Comparison of ENCODE assay signal across 9 cellular contexts in genomic region chr9:69044226-69045219, GRCh38. TPM values are rescaled to one million over a fixed set of nuclear protein-coding genes. Genes with fewer than 3 reads are reported as not detected.
DNase-seq lines count a peak whose midpoint lies in the region; ATAC-seq and TF ChIP-seq lines count a peak whose summit lies in the region.
"Had no signal": no experiment of that assay in that cellular context is flagged by ENCODE, and none has a peak within 500 bp of the region (broad histone marks: within the 10 kb centered on the region; RNA-seq: fewer than 3 reads in every experiment).

No MANE protein-coding gene starts in this region.

- peaks cover 6% of the 10 kb centered on the region for H3K36me3 Mint-ChIP-seq in Calu3 (ENCODE audit: insufficient read depth, unreplicated experiment)
- H3K36me3 Mint-ChIP-seq in brain, result peaks cover 39% of the 10 kb centered on the region

- TF ChIP-seq CTCF in Calu3 (IDR thresholded peaks at IDR 0.05; ENCODE audit: unreplicated experiment) (no peak), brain (conservative IDR thresholded peaks at IDR 0.05) (no peak), upper lobe of right lung (IDR thresholded peaks at IDR 0.05) (no peak), colonic mucosa (IDR thresholded peaks at IDR 0.05) (no peak)

- no peak overlapping the region for H2BK15ac ChIP-seq in mesendoderm (replicated peaks; ENCODE audit: low read depth)

- H2AK5ac ChIP-seq in mesendoderm (ENCODE audit: low read length), result no peak overlapping the region

- H3K4me1 Mint-ChIP-seq in Calu3 (ENCODE audit: low read depth, unreplicated experiment), result peaks cover 9% of the 10 kb centered on the region
- peaks cover 12% of the 10 kb centered on the region for H3K4me1 Mint-ChIP-seq in brain

- H2BK5ac ChIP-seq in mesendoderm (ENCODE audit: low read length), result no peak overlapping the region

- ATAC-seq in upper lobe of right lung, result no peak

- H3K18ac ChIP-seq in mesendoderm (ENCODE audit: low read length), result no peak overlapping the region

- no peaks in the 10 kb centered on the region for H3K9me3 ChIP-seq in upper lobe of right lung
- H3K9me3 ChIP-seq in colonic mucosa, result no peaks in the 10 kb centered on the region
- H3K9me3 ChIP-seq: lower lobe of right lung had no signal

- peaks cover 17% of the 10 kb centered on the region for H3K79me2 ChIP-seq in mesendoderm (ENCODE audit: control insufficient read depth, insufficient read depth, low read length)

- no CpG with 5 or more reads among the region's 10 CpGs for WGBS in mesendoderm (ENCODE audit: extremely low coverage, insufficient coverage, low lambda C conversion rate)

- DNase-seq in Calu3 (peak; percentile 15), M059J (ENCODE audit: low read depth) (peak; percentile 78), mesendoderm (peak; percentile 92), upper lobe of right lung (no peak), NCI-H1417 treated with DMSO at 0.1 percent for 48 hours (lab: John Stamatoyannopoulos, UW) (no peak), dedifferentiated amniotic fluid mesenchymal stem cell (ENCODE audit: extremely low spot score) (no peak), colonic mucosa (no peak)
- DNase-seq: lower lobe of right lung had no signal

- no peak overlapping the region for H2BK120ac ChIP-seq in mesendoderm (ENCODE audit: low read depth, low read length)

- H4K8ac ChIP-seq in mesendoderm (ENCODE audit: low read depth, low read length), result no peak overlapping the region

- H3K36me3 ChIP-seq in mesendoderm (ENCODE audit: control insufficient read depth, insufficient read depth, low read length), result peaks cover 2% of the 10 kb centered on the region
- H3K36me3 ChIP-seq in upper lobe of right lung, result peaks cover 30% of the 10 kb centered on the region
- H3K36me3 ChIP-seq in colonic mucosa, result no peaks in the 10 kb centered on the region

- H3K27ac ChIP-seq in mesendoderm (ENCODE audit: low read depth, low read length) (peak overlapping the region; percentile 27), upper lobe of right lung (no peak overlapping the region), colonic mucosa (no peak overlapping the region)
- H3K27ac ChIP-seq: lower lobe of right lung had no signal

- H3K27me3 Mint-ChIP-seq in Calu3 (ENCODE audit: unreplicated experiment) (no peaks in the 10 kb centered on the region), brain (no peaks in the 10 kb centered on the region)

- H3K4me3 Mint-ChIP-seq in Calu3 (ENCODE audit: low read depth, unreplicated experiment), result no peak overlapping the region
- H3K4me3 Mint-ChIP-seq in brain, result peak overlapping the region in 1 of 5 experiments; percentile 21

- CTCF ChIA-PET in Calu3 (lab: Charles Lee), result no interaction called here

- peaks cover 7% of the 10 kb centered on the region for H3K4me1 ChIP-seq in mesendoderm (ENCODE audit: control insufficient read depth, low read depth, low read length)
- H3K4me1 ChIP-seq in upper lobe of right lung, result peaks cover 8% of the 10 kb centered on the region
- no peaks in the 10 kb centered on the region for H3K4me1 ChIP-seq in colonic mucosa

- H3K56ac ChIP-seq in mesendoderm (ENCODE audit: low read length), result no peak overlapping the region

- H3K4me2 ChIP-seq in mesendoderm (ENCODE audit: low read length), result no peak overlapping the region

- H4K5ac ChIP-seq in mesendoderm (ENCODE audit: low read length), result no peak overlapping the region

- H3K23ac ChIP-seq in mesendoderm (ENCODE audit: low read length), result no peak overlapping the region

- no peak overlapping the region for H3K4ac ChIP-seq in mesendoderm (ENCODE audit: low read depth, low read length)

- H3K4me3 ChIP-seq in mesendoderm (ENCODE audit: low read length) (no peak overlapping the region), upper lobe of right lung (no peak overlapping the region), colonic mucosa (no peak overlapping the region)
- H3K4me3 ChIP-seq: lower lobe of right lung had no signal

- H3K27me3 ChIP-seq in mesendoderm (ENCODE audit: insufficient read depth, low read length, poor library complexity), result no peaks in the 10 kb centered on the region
- H3K27me3 ChIP-seq in upper lobe of right lung, result no peaks in the 10 kb centered on the region
- no peaks in the 10 kb centered on the region for H3K27me3 ChIP-seq in colonic mucosa

- intact Hi-C loops in Calu3 (cut with micrococcal nuclease; ENCODE audit: unreplicated experiment) (no loop called here), upper lobe of right lung (cut with DNase I) (loop anchor here (5.0 kb wide), 1 partner anchor 148 kb away; no protein-coding TSS in a partner anchor), colonic mucosa (cut with DNase I) (no loop called here)

- H3K27ac Mint-ChIP-seq in Calu3 (ENCODE audit: unreplicated experiment) (peak overlapping the region; percentile 22), brain (peak overlapping the region in 3 of 5 experiments; percentile 12 to 81 (median 46))

- H3K9ac ChIP-seq in mesendoderm (ENCODE audit: low read length) (no peak overlapping the region), colonic mucosa (ENCODE audit: low read depth in 2 of 2, low read length in 2 of 2) (no peak overlapping the region)

- H3K9me3 Mint-ChIP-seq in Calu3 (ENCODE audit: low read depth, unreplicated experiment), result no peaks in the 10 kb centered on the region
- no peaks in the 10 kb centered on the region for H3K9me3 Mint-ChIP-seq in brain

- H3K79me1 ChIP-seq in mesendoderm (ENCODE audit: low read length), result peaks cover 23% of the 10 kb centered on the region

- no TSS peak for BruUV-seq in Calu3 (replicated peaks; lab: Mats Ljungman, UMichigan)

RNA-seq across cellular contexts. Expression of gene FXN, which starts 9.0 kb away (rescaled TPM):
- total RNA-seq in Calu3 (2022), result 11.9 and 12.9 TPM in 2 replicates
- total RNA-seq in M059J (2014; rRNA removed; shearing (Covaris generic)), result 6.3 and 7.4 TPM in 2 replicates
- polyA plus RNA-seq in brain (ENCODE audit: insufficient read depth, low read depth, low replicate concordance), result 9.9 TPM
- 53.1 TPM for polyA plus RNA-seq in mesendoderm (2013, experiment 1 of 2)
- polyA plus RNA-seq in mesendoderm (2013, experiment 2 of 2), result 51.0 TPM
- 12.4 TPM for total RNA-seq in upper lobe of right lung
- 10 to 100 TPM in 1 of 2 donors, 1 to 10 TPM in 1; 9.7 to 16.9 TPM for total RNA-seq in colonic mucosa

RNA-seq across cellular contexts. Expression of gene PRKACG, which starts 30.6 kb away (rescaled TPM):
- total RNA-seq in Calu3 (2022) (not detected in 2 replicates), upper lobe of right lung (not detected), colonic mucosa (not detected)
- not detected in 2 replicates for total RNA-seq in M059J (2014; rRNA removed; shearing (Covaris generic))
- polyA plus RNA-seq in brain (ENCODE audit: insufficient read depth, low read depth, low replicate concordance), result not detected
- not detected for polyA plus RNA-seq in mesendoderm (2013, experiment 1 of 2)
- polyA plus RNA-seq in mesendoderm (2013, experiment 2 of 2), result not detected
- total RNA-seq: lower lobe of right lung had no signal

Comparison
In these comparisons a context has a peak if more than half of its experiments do, and no peak if none do; other contexts are left out.
1. DNase-seq: peak in Calu3 (single experiment), M059J (single experiment) and mesendoderm (single experiment); none in upper lobe of right lung (single experiment), NCI-H1417 treated with DMSO at 0.1 percent for 48 hours (single experiment), dedifferentiated amniotic fluid mesenchymal stem cell (single experiment) and colonic mucosa (single experiment).